ENCODE assay signal across 29 cellular contexts in genomic region chr3:122984650-122985049, GRCh38. TPM values are rescaled to one million over a fixed set of nuclear protein-coding genes. Genes with fewer than 3 reads are reported as not detected.
"Had no signal": no experiment of that assay in that cellular context is flagged by ENCODE, and none has a peak within 500 bp of the region (broad histone marks: within the 10 kb centered on the region; RNA-seq: fewer than 3 reads in every experiment).

No MANE protein-coding gene starts in this region.

- H3K4me1 Mint-ChIP-seq: activated CD4-positive, alpha-beta T cell treated with anti-CD3 and anti-CD28 coated beads, Interleukin-2, amount 10 ng/mL, durations not matched to agents 7 days and 5 days; activated naive CD8-positive, alpha-beta T cell treated with anti-CD3 and anti-CD28 coated beads, Interleukin-2, amount 50 U/mL, for 24 hours; central memory CD8-positive, alpha-beta T cell; T-helper 17 cell had no signal

- H3K4me2 ChIP-seq: KMS-11 had no signal

- H3K27ac ChIP-seq: ascending aorta, body of pancreas, KMS-11 had no signal

- H3K4me3 ChIP-seq: ascending aorta, body of pancreas, MG63 had no signal

- H3K4me3 Mint-ChIP-seq: activated CD4-positive, alpha-beta memory T cell treated with anti-CD3 and anti-CD28 coated beads for 36 hours; activated CD4-positive, alpha-beta T cell treated with anti-CD3 and anti-CD28 coated beads, Interleukin-2, amount 10 ng/mL, durations not matched to agents 7 days and 5 days; activated naive CD8-positive, alpha-beta T cell treated with anti-CD3 and anti-CD28 coated beads, Interleukin-2, amount 50 U/mL, for 24 hours; activated T-cell treated with anti-CD3 and anti-CD28 coated beads, Interleukin-2, amount 50 U/mL, for 4 hours; central memory CD8-positive, alpha-beta T cell; T-helper 17 cell had no signal

- H3K36me3 Mint-ChIP-seq: activated CD4-positive, alpha-beta memory T cell treated with anti-CD3 and anti-CD28 coated beads for 36 hours; activated naive CD4-positive, alpha-beta T cell treated with anti-CD3 and anti-CD28 coated beads, Interleukin-2, amount 50 U/mL, for 72 hours had no signal

- H3K36me3 ChIP-seq: ascending aorta, MG63 had no signal

- H3K27me3 ChIP-seq: body of pancreas had no signal

- H3K4me1 ChIP-seq: body of pancreas had no signal

- H3K9ac ChIP-seq: KMS-11 had no signal

- H3K9me3 ChIP-seq: ascending aorta, body of pancreas, MG63 had no signal

- H3K27ac Mint-ChIP-seq: activated CD4-positive, alpha-beta memory T cell treated with anti-CD3 and anti-CD28 coated beads for 36 hours; activated CD4-positive, alpha-beta T cell treated with anti-CD3 and anti-CD28 coated beads, Interleukin-2, amount 10 ng/mL, durations not matched to agents 7 days and 5 days; activated naive CD8-positive, alpha-beta T cell treated with anti-CD3 and anti-CD28 coated beads, Interleukin-2, amount 50 U/mL, for 24 hours; T-helper 17 cell had no signal

- H3K9me3 Mint-ChIP-seq: activated CD4-positive, alpha-beta memory T cell treated with anti-CD3 and anti-CD28 coated beads for 36 hours; activated CD4-positive, alpha-beta T cell treated with anti-CD3 and anti-CD28 coated beads, Interleukin-2, amount 10 ng/mL, durations not matched to agents 7 days and 5 days; activated naive CD4-positive, alpha-beta T cell treated with anti-CD3 and anti-CD28 coated beads, Interleukin-2, amount 50 U/mL, for 72 hours; activated naive CD8-positive, alpha-beta T cell treated with anti-CD3 and anti-CD28 coated beads, Interleukin-2, amount 50 U/mL, for 24 hours; activated T-cell treated with anti-CD3 and anti-CD28 coated beads, Interleukin-2, amount 50 U/mL, for 4 hours; central memory CD8-positive, alpha-beta T cell had no signal

- DNase-seq: activated CD4-positive, alpha-beta memory T cell treated with anti-CD3 and anti-CD28 coated beads for 36 hours; activated CD4-positive, alpha-beta T cell treated with anti-CD3 and anti-CD28 coated beads, Interleukin-2, amount 10 ng/mL, durations not matched to agents 7 days and 5 days; activated CD4-positive, CD25-positive, alpha-beta regulatory T cell; activated CD8-positive, alpha-beta memory T cell treated with anti-CD3 and anti-CD28 coated beads for 24 hours; activated effector memory CD4-positive, alpha-beta T cell treated with anti-CD3 and anti-CD28 coated beads, Interleukin-2, amount 50 U/mL, for 16 hours; activated naive CD4-positive, alpha-beta T cell treated with Interleukin-2 at 50 U/mL for 16 hours; activated naive CD8-positive, alpha-beta T cell treated with anti-CD3 and anti-CD28 coated beads, Interleukin-2, amount 50 U/mL, for 24 hours; activated T-cell treated with anti-CD3 and anti-CD28 coated beads, Interleukin-2, amount 50 U/mL, for 4 hours; amniotic stem cell; body of pancreas; MG63; MV-4-11; NCI-H1092 treated with DMSO at 0.1 percent for 48 hours; NCI-H1436; NCI-H1694 treated with DMSO at 0.1 percent for 48 hours; NCI-H2029 treated with DMSO at 0.1 percent for 48 hours; NCI-H510A treated with DMSO at 0.1 percent for 48 hours; NCI-H69; NK-92 treated with Interleukin-12 subunit alpha and Interleukin-12 subunit beta, amount 100 ng/mL, for 24 hours; PC-3; SHP77 treated with DMSO at 0.1 percent for 48 hours; T-helper 17 cell; T-helper 9 cell had no signal

- FAIRE-seq: RCC 7860 had no signal

- ATAC-seq: activated naive CD4-positive, alpha-beta T cell treated with anti-CD3 and anti-CD28 coated beads, Interleukin-2, amount 50 U/mL, for 72 hours; activated naive CD8-positive, alpha-beta T cell treated with anti-CD3 and anti-CD28 coated beads, Interleukin-2, amount 50 U/mL, for 24 hours; activated T-cell treated with anti-CD3 and anti-CD28 coated beads, Interleukin-2, amount 50 U/mL, for 4 hours; body of pancreas; PC-3; T-helper 17 cell had no signal

RNA-seq across cellular contexts. Expression of gene SEMA5B, which starts 42.9 kb away (rescaled TPM):
- total RNA-seq: activated CD4-positive, alpha-beta memory T cell treated with anti-CD3 and anti-CD28 coated beads for 36 hours; activated CD4-positive, alpha-beta T cell treated with anti-CD3 and anti-CD28 coated beads, Interleukin-2, amount 10 ng/mL, durations not matched to agents 7 days and 5 days; activated naive CD4-positive, alpha-beta T cell treated with anti-CD3 and anti-CD28 coated beads, Interleukin-2, amount 50 U/mL, for 72 hours; activated T-cell treated with anti-CD3 and anti-CD28 coated beads, Interleukin-2, amount 50 U/mL, for 4 hours; SK-MEL-5; T-helper 17 cell had no signal
